8 cellular contexts compared by ENCODE assay signal in the genomic region with DNA sequence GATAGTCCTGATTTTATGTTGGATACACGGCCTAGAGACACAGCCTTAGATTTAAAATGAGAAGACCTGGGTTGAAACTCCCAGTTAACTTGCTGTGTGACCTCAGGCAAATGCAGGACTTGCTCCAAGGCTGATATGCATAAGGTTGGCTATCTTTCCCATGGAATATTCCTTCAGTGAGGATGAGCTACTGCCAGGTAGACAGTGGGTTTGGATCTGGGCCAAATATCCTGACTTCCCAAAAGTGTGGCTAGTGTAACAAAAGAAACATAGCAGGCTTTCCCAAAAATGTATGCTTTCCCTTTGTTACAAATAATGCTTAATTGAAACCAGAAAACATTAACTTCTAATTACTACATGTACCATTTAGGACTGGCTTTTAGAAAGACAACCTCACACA. TPM values are rescaled to one million over a fixed set of nuclear protein-coding genes. Genes with fewer than 3 reads are reported as not detected.
DNase-seq lines count a peak whose midpoint lies in the region; ATAC-seq and TF ChIP-seq lines count a peak whose summit lies in the region.

No MANE protein-coding gene starts in this region.

- peaks cover 0 to 15% of the 10 kb centered on the region in 2 donors for H3K4me1 ChIP-seq in lung (ENCODE audit: control insufficient read depth in 2 of 2, insufficient read depth in 2 of 2, low read length in 2 of 2)
- peaks cover 4% of the 10 kb centered on the region for H3K4me1 ChIP-seq in thymus (ENCODE audit: control insufficient read depth, insufficient read depth, low read length)

- H3K27me3 ChIP-seq in lung (ENCODE audit: control insufficient read depth, insufficient read depth) (no peaks in the 10 kb centered on the region), thymus (ENCODE audit: control insufficient read depth, insufficient read depth) (no peaks in the 10 kb centered on the region)

- ATAC-seq in activated naive CD8-positive, alpha-beta T cell treated with anti-CD3 and anti-CD28 coated beads, Interleukin-2, amount 50 U/mL, for 24 hours, result no peak
- ATAC-seq in lung (ENCODE audit: insufficient read depth, low FRiP score), result no peak
- no peak for ATAC-seq in GM19397 (IDR thresholded peaks at IDR 0.05; ENCODE audit: unreplicated experiment)

- H3K27ac ChIP-seq in lung (ENCODE audit: low read depth in 1 of 2, low read length in 1 of 2) (peak overlapping the region; percentile 95 to 97), thymus (ENCODE audit: low read depth) (peak overlapping the region; percentile 94)

- peak overlapping the region; percentile 92 for H3K4me3 Mint-ChIP-seq in activated T-cell treated with anti-CD3 and anti-CD28 coated beads, Interleukin-2, amount 50 U/mL, for 24 hours
- peak overlapping the region; percentile 96 for H3K4me3 Mint-ChIP-seq in activated naive CD8-positive, alpha-beta T cell treated with anti-CD3 and anti-CD28 coated beads, Interleukin-2, amount 50 U/mL, for 24 hours

- H3K27me3 Mint-ChIP-seq in activated T-cell treated with anti-CD3 and anti-CD28 coated beads, Interleukin-2, amount 50 U/mL, for 24 hours, result no peaks in the 10 kb centered on the region
- peaks cover 6% of the 10 kb centered on the region for H3K27me3 Mint-ChIP-seq in activated naive CD8-positive, alpha-beta T cell treated with anti-CD3 and anti-CD28 coated beads, Interleukin-2, amount 50 U/mL, for 24 hours

- DNase-seq in activated T-cell treated with anti-CD3 and anti-CD28 coated beads, Interleukin-2, amount 50 U/mL, for 24 hours, result no peak
- no peak for DNase-seq in activated T-cell treated with anti-CD3 and anti-CD28 coated beads for 4 hours
- no peak for DNase-seq in activated naive CD8-positive, alpha-beta T cell treated with anti-CD3 and anti-CD28 coated beads, Interleukin-2, amount 50 U/mL, for 24 hours
- DNase-seq in lung (ENCODE audit: low spot score), result no peak
- DNase-seq in NK-92 treated with Interleukin-12 subunit alpha and Interleukin-12 subunit beta, amount 100 ng/mL, for 24 hours (lab: John Stamatoyannopoulos, UW), result no peak
- no peak for DNase-seq in DMS53 treated with DMSO at 0.1 percent for 48 hours (lab: John Stamatoyannopoulos, UW; ENCODE audit: unreplicated experiment)

- peaks cover 68% of the 10 kb centered on the region for H3K4me1 Mint-ChIP-seq in activated T-cell treated with anti-CD3 and anti-CD28 coated beads, Interleukin-2, amount 50 U/mL, for 24 hours (ENCODE audit: low read depth)
- peaks cover 70% of the 10 kb centered on the region for H3K4me1 Mint-ChIP-seq in activated naive CD8-positive, alpha-beta T cell treated with anti-CD3 and anti-CD28 coated beads, Interleukin-2, amount 50 U/mL, for 24 hours

- H3K36me3 Mint-ChIP-seq in activated T-cell treated with anti-CD3 and anti-CD28 coated beads, Interleukin-2, amount 50 U/mL, for 24 hours (ENCODE audit: low read depth), result peaks cover 35% of the 10 kb centered on the region
- H3K36me3 Mint-ChIP-seq in activated naive CD8-positive, alpha-beta T cell treated with anti-CD3 and anti-CD28 coated beads, Interleukin-2, amount 50 U/mL, for 24 hours (ENCODE audit: low read depth), result peaks cover 8% of the 10 kb centered on the region

- H3K36me3 ChIP-seq in lung (ENCODE audit: control insufficient read depth in 2 of 2, insufficient read depth in 2 of 2, low read length in 2 of 2) (no peaks in the 10 kb centered on the region), thymus (ENCODE audit: control insufficient read depth, insufficient read depth) (no peaks in the 10 kb centered on the region)

- no peak overlapping the region for H3K4me3 ChIP-seq in lung
- H3K4me3 ChIP-seq in thymus (ENCODE audit: low read length), result peak overlapping the region; percentile 80

- peak overlapping the region; percentile 95 for H3K27ac Mint-ChIP-seq in activated T-cell treated with anti-CD3 and anti-CD28 coated beads, Interleukin-2, amount 50 U/mL, for 24 hours
- peak overlapping the region; percentile 81 for H3K27ac Mint-ChIP-seq in activated naive CD8-positive, alpha-beta T cell treated with anti-CD3 and anti-CD28 coated beads, Interleukin-2, amount 50 U/mL, for 24 hours

- H3K9me3 ChIP-seq in lung (ENCODE audit: control insufficient read depth in 2 of 2, insufficient read depth in 1 of 2, low read length in 1 of 2) (no peaks in the 10 kb centered on the region), thymus (ENCODE audit: control insufficient read depth) (no peaks in the 10 kb centered on the region)

- TF ChIP-seq CTCF in lung (IDR thresholded peaks at IDR 0.05; ENCODE audit: control extremely low read depth, extremely low read depth), result no peak

- 21 to 42% methylated on average over 1 of the region's 1 CpG for WGBS in lung, 2 donors
- WGBS in thymus, result 57% methylated on average over 1 of the region's 1 CpG

- no peaks in the 10 kb centered on the region for H3K9me3 Mint-ChIP-seq in activated T-cell treated with anti-CD3 and anti-CD28 coated beads, Interleukin-2, amount 50 U/mL, for 24 hours
- no peaks in the 10 kb centered on the region for H3K9me3 Mint-ChIP-seq in activated naive CD8-positive, alpha-beta T cell treated with anti-CD3 and anti-CD28 coated beads, Interleukin-2, amount 50 U/mL, for 24 hours

RNA-seq across cellular contexts. Expression of gene XPA, which starts 0.7 kb away (rescaled TPM):
- total RNA-seq in lung, result 10 to 100 TPM; 10.2 to 23.0 TPM
- polyA plus RNA-seq in lung (10 to 100 TPM in 1 of 2 donors, 1 to 10 TPM in 1; 9.2 to 10.8 TPM), thymus (27.3 TPM)
